Comparison of ENCODE assay signal across 2 cellular contexts in the genomic region with DNA sequence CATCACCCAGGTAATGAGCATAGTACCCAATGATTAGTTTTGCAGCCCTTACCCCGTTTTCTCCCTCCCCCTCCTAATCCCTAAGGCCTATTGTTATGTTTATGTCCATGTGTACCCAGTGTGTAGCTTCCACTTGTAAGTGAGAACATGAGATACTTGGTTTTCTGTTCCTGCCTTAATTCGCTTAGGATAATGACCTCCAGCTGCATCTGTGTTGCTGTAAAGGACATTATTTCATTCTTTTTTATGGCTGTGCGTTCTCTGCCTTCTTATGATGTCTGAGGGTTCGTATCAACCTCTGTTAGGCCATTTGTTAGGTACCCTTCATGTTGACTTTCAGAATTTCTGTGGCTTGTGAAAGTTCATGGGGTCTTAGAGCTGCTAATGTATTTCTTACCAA.
TF ChIP-seq lines count a peak whose summit lies in the region.

No MANE protein-coding gene starts in this region.

TF ChIP-seq in GM23338, 12 proteins besides CTCF, POLR2A, EP300 and RAD21 (continued from another document):
- TF ChIP-seq REST (IDR thresholded peaks at IDR 0.05; ENCODE audit: unreplicated experiment): no peak
- no peak for TF ChIP-seq POLR2AphosphoS5 (IDR thresholded peaks at IDR 0.05; ENCODE audit: low read depth)
- no peak for TF ChIP-seq CREB1 (CRISPR knock-in tag; IDR thresholded peaks at IDR 0.05; ENCODE audit: low read depth)
- no peak for TF ChIP-seq NANOG (IDR thresholded peaks at IDR 0.05; ENCODE audit: borderline replicate concordance)
- no peak for TF ChIP-seq EZH2phosphoT487 (IDR thresholded peaks at IDR 0.05; ENCODE audit: unreplicated experiment)
- TF ChIP-seq ETS1 (IDR thresholded peaks at IDR 0.05): no peak
- TF ChIP-seq STAT1 (IDR thresholded peaks at IDR 0.05; ENCODE audit: unreplicated experiment): no peak

TF ChIP-seq in WTC11, 78 proteins besides CTCF, POLR2A, EP300 and RAD21 (continued from another document):
- TF ChIP-seq, protein P1, sequence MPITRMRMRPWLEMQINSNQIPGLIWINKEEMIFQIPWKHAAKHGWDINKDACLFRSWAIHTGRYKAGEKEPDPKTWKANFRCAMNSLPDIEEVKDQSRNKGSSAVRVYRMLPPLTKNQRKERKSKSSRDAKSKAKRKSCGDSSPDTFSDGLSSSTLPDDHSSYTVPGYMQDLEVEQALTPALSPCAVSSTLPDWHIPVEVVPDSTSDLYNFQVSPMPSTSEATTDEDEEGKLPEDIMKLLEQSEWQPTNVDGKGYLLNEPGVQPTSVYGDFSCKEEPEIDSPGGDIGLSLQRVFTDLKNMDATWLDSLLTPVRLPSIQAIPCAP (CRISPR knock-in tag; IDR thresholded peaks at IDR 0.05): no peak
- TF ChIP-seq FOXP4 (CRISPR knock-in tag; IDR thresholded peaks at IDR 0.05): no peak
- no peak for TF ChIP-seq NFATC4 (CRISPR knock-in tag; IDR thresholded peaks at IDR 0.05)
- TF ChIP-seq SMAD3 (CRISPR knock-in tag; IDR thresholded peaks at IDR 0.05; ENCODE audit: borderline replicate concordance): no peak
- no peak for TF ChIP-seq GTF2I (CRISPR knock-in tag; conservative IDR thresholded peaks at IDR 0.05)
- TF ChIP-seq NR1H2 (CRISPR knock-in tag; IDR thresholded peaks at IDR 0.05): no peak
- no peak for TF ChIP-seq ETV6 (CRISPR knock-in tag; IDR thresholded peaks at IDR 0.05)
- TF ChIP-seq, protein P2, sequence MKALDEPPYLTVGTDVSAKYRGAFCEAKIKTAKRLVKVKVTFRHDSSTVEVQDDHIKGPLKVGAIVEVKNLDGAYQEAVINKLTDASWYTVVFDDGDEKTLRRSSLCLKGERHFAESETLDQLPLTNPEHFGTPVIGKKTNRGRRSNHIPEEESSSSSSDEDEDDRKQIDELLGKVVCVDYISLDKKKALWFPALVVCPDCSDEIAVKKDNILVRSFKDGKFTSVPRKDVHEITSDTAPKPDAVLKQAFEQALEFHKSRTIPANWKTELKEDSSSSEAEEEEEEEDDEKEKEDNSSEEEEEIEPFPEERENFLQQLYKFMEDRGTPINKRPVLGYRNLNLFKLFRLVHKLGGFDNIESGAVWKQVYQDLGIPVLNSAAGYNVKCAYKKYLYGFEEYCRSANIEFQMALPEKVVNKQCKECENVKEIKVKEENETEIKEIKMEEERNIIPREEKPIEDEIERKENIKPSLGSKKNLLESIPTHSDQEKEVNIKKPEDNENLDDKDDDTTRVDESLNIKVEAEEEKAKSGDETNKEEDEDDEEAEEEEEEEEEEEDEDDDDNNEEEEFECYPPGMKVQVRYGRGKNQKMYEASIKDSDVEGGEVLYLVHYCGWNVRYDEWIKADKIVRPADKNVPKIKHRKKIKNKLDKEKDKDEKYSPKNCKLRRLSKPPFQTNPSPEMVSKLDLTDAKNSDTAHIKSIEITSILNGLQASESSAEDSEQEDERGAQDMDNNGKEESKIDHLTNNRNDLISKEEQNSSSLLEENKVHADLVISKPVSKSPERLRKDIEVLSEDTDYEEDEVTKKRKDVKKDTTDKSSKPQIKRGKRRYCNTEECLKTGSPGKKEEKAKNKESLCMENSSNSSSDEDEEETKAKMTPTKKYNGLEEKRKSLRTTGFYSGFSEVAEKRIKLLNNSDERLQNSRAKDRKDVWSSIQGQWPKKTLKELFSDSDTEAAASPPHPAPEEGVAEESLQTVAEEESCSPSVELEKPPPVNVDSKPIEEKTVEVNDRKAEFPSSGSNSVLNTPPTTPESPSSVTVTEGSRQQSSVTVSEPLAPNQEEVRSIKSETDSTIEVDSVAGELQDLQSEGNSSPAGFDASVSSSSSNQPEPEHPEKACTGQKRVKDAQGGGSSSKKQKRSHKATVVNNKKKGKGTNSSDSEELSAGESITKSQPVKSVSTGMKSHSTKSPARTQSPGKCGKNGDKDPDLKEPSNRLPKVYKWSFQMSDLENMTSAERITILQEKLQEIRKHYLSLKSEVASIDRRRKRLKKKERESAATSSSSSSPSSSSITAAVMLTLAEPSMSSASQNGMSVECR (CRISPR knock-in tag; IDR thresholded peaks at IDR 0.05; ENCODE audit: borderline replicate concordance): no peak
- TF ChIP-seq JUN (CRISPR knock-in tag; IDR thresholded peaks at IDR 0.05): no peak
- no peak for TF ChIP-seq HMGA2 (CRISPR knock-in tag; IDR thresholded peaks at IDR 0.05)
